Comparison of ENCODE assay signal across 16 cellular contexts in the genomic region with DNA sequence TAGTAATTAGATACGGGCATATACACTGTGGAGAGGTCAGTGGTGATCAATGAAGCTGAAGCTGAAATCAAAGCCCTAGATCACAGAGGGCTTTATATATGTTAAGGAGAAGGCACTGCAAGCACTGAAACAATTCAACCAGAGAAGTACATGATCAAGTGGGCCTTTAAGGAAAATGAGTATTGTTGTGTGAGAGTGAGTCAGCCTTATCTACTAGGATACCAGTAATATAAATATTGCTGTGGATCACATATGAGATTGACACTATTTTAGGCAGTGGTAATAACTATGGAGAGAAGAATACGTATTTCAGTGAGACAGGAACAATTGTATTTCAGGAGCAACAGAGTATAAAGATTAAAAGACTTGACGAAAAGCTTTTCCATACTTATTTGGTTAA.
DNase-seq lines count a peak whose midpoint lies in the region; ATAC-seq, FAIRE-seq and TF ChIP-seq lines count a peak whose summit lies in the region.
"Had no signal": no experiment of that assay in that cellular context is flagged by ENCODE, and none has a peak within 500 bp of the region (broad histone marks: within the 10 kb centered on the region; RNA-seq: fewer than 3 reads in every experiment).

No MANE protein-coding gene starts in this region.

- FAIRE-seq in endothelial cell of umbilical vein (lab: Jason Lieb, UNC), result peak; percentile 52
- no peak for FAIRE-seq in small intestine (lab: Jason Lieb, UNC)
- FAIRE-seq: RCC 7860 had no signal

- WGBS in small intestine, 3 donors, result 85 to 92% (median 90%) methylated on average over 3 of the region's 3 CpGs

- H4K20me1 ChIP-seq in endothelial cell of umbilical vein (replicated peaks; ENCODE audit: control insufficient read depth, extremely low read depth, insufficient read depth, low read length) (no peaks in the 10 kb centered on the region), osteoblast (ENCODE audit: insufficient read depth, low read length) (no peaks in the 10 kb centered on the region)

- no peak for ATAC-seq in HG02678 (IDR thresholded peaks at IDR 0.05; ENCODE audit: unreplicated experiment)
- ATAC-seq in GM21576 (IDR thresholded peaks at IDR 0.05; ENCODE audit: unreplicated experiment), result no peak

- POLR2A ChIA-PET in endothelial cell of umbilical vein (lab: Charles Lee), result no interaction called here

- no peak overlapping the region for H3K4me3 ChIP-seq in endothelial cell of umbilical vein (replicated peaks in 1 of 3; ENCODE audit: insufficient read depth in 1 of 3, low read depth in 1 of 3, low read length in 3 of 3)
- H3K4me3 ChIP-seq in osteoblast (ENCODE audit: insufficient read depth, low read length), result no peak overlapping the region
- H3K4me3 ChIP-seq in small intestine (ENCODE audit: low read depth in 1 of 2, low read length in 2 of 2), result no peak overlapping the region

- no peaks in the 10 kb centered on the region for H3K79me2 ChIP-seq in endothelial cell of umbilical vein (ENCODE audit: control insufficient read depth, insufficient read depth, low read length)
- H3K79me2 ChIP-seq in osteoblast (ENCODE audit: insufficient read depth, low read length), result no peaks in the 10 kb centered on the region

- H2AFZ ChIP-seq in endothelial cell of umbilical vein (ENCODE audit: low read depth, low read length) (no peak overlapping the region), osteoblast (ENCODE audit: low read length) (peak overlapping the region; percentile 2)

- H3K4me2 ChIP-seq in endothelial cell of umbilical vein (ENCODE audit: insufficient read depth, low read length), result no peak overlapping the region
- H3K4me2 ChIP-seq in osteoblast (ENCODE audit: insufficient read depth, low read length), result no peak overlapping the region

- H3K4me1 ChIP-seq in endothelial cell of umbilical vein (ENCODE audit: control insufficient read depth, extremely low read depth, insufficient read depth, low read length), result peaks cover 8% of the 10 kb centered on the region
- H3K4me1 ChIP-seq in osteoblast (ENCODE audit: insufficient read depth, low read length), result peaks cover 5% of the 10 kb centered on the region
- H3K4me1 ChIP-seq in small intestine (ENCODE audit: control insufficient read depth in 2 of 2, insufficient read depth in 1 of 2, low read depth in 1 of 2, low read length in 1 of 2), result no peaks in the 10 kb centered on the region

- no TSS peak for BruUV-seq in endothelial cell of umbilical vein (replicated peaks; lab: Mats Ljungman, UMichigan)

- CTCF ChIA-PET in endothelial cell of umbilical vein (lab: Charles Lee), result no interaction called here

- H3K27ac ChIP-seq in VCaP (peak overlapping the region; percentile 6; the same call in 1 of the 2 replicates), endothelial cell of umbilical vein (ENCODE audit: insufficient read depth, low read depth, low read length) (no peak overlapping the region), osteoblast (ENCODE audit: low read depth, low read length) (no peak overlapping the region), small intestine (ENCODE audit: low read depth in 1 of 2, low read length in 1 of 2) (no peak overlapping the region)
- H3K27ac ChIP-seq: C4-2B had no signal

- TF ChIP-seq POLR2A in endothelial cell of umbilical vein (IDR thresholded peaks at IDR 0.05; ENCODE audit: low read depth, low read length), result no peak

- peak; percentile 5 for DNase-seq in LHCN-M2 (ENCODE audit: low read depth)
- peak; percentile 83 for DNase-seq in endothelial cell of umbilical vein (ENCODE audit: low read depth, low spot score)
- DNase-seq in osteoblast (ENCODE audit: insufficient read length, low spot score, missing footprints), result no peak
- DNase-seq in small intestine, result no peak
- no peak for DNase-seq in stimulated activated CD4-positive, alpha-beta T cell treated with anti-CD3 and anti-CD28 coated beads, Interleukin-4, amount 100 ng/mL, for 4 hours
- DNase-seq: HCEC 1CT, KBM-7, NCI-H1048, NCI-H2081 treated with DMSO at 0.1 percent for 48 hours, NCI-H524 treated with DMSO at 0.1 percent for 48 hours, SHP77 had no signal

- H3K9me3 ChIP-seq in endothelial cell of umbilical vein (replicated peaks; ENCODE audit: control insufficient read depth, insufficient read depth, low read length) (no peaks in the 10 kb centered on the region), osteoblast (ENCODE audit: low read depth, low read length) (no peaks in the 10 kb centered on the region), small intestine (ENCODE audit: control insufficient read depth, low read depth) (no peaks in the 10 kb centered on the region)

- H3K9me1 ChIP-seq in endothelial cell of umbilical vein (replicated peaks; ENCODE audit: control insufficient read depth, extremely low read depth, insufficient read depth, low read length), result no peaks in the 10 kb centered on the region

- dilution Hi-C loops in endothelial cell of umbilical vein (cut with MboI; ENCODE audit: extremely low pct_ligation_motif_present, low sequenced_read_pairs), result no loop called here

- no peak for TF ChIP-seq CTCF in VCaP (conservative IDR thresholded peaks at IDR 0.05)
- TF ChIP-seq CTCF in endothelial cell of umbilical vein (IDR thresholded peaks at IDR 0.05; ENCODE audit: extremely low read depth in 1 of 2, insufficient read depth in 1 of 2, low read depth in 1 of 2, low read length in 2 of 2), result no peak
- no peak for TF ChIP-seq CTCF in osteoblast (IDR thresholded peaks at IDR 0.05; ENCODE audit: extremely low read depth, low read depth, low read length)

- H3K36me3 ChIP-seq in endothelial cell of umbilical vein (ENCODE audit: control insufficient read depth in 2 of 2, extremely low read depth in 1 of 2, insufficient read depth in 2 of 2, low read length in 2 of 2), result no peaks in the 10 kb centered on the region
- H3K36me3 ChIP-seq in osteoblast (ENCODE audit: insufficient read depth, low read length), result no peaks in the 10 kb centered on the region
- no peaks in the 10 kb centered on the region for H3K36me3 ChIP-seq in small intestine (ENCODE audit: control insufficient read depth in 2 of 2, insufficient read depth in 2 of 2, low read length in 2 of 2)

- H3K27me3 ChIP-seq in endothelial cell of umbilical vein (ENCODE audit: control insufficient read depth in 2 of 2, insufficient read depth in 2 of 2, low read length in 2 of 2) (no peaks in the 10 kb centered on the region), osteoblast (ENCODE audit: insufficient read depth, low read length) (no peaks in the 10 kb centered on the region), small intestine (ENCODE audit: control insufficient read depth in 2 of 2, insufficient read depth in 2 of 2, low read length in 2 of 2) (no peaks in the 10 kb centered on the region)

- intact Hi-C loops in endothelial cell of umbilical vein (cut with micrococcal nuclease), result no loop called here

- no peak overlapping the region for H3K9ac ChIP-seq in endothelial cell of umbilical vein (replicated peaks; ENCODE audit: extremely low read depth, insufficient read depth, low read length)

TF ChIP-seq in endothelial cell of umbilical vein, 7 proteins besides CTCF, POLR2A, EP300 and RAD21:
- TF ChIP-seq JUN (IDR thresholded peaks at IDR 0.05; ENCODE audit: borderline replicate concordance, insufficient read depth, insufficient read length, low read depth) (peak; percentile 43), GATA2 (IDR thresholded peaks at IDR 0.05; ENCODE audit: insufficient read depth, insufficient read length, low read depth, low read length) (peak; percentile 50), FOS (IDR thresholded peaks at IDR 0.05; ENCODE audit: borderline replicate concordance, insufficient read depth, low read length) (peak; percentile 59)
- TF ChIP-seq, protein P1, sequence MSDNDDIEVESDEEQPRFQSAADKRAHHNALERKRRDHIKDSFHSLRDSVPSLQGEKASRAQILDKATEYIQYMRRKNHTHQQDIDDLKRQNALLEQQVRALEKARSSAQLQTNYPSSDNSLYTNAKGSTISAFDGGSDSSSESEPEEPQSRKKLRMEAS (IDR thresholded peaks at IDR 0.05; ENCODE audit: insufficient read depth, insufficient read length), result no peak

Comparison
In these comparisons a context has a peak if more than half of its experiments do, and no peak if none do; other contexts are left out.
1. DNase-seq: peak in LHCN-M2 (single experiment) and endothelial cell of umbilical vein (single experiment); none in osteoblast (single experiment), small intestine (single experiment) and stimulated activated CD4-positive, alpha-beta T cell treated with anti-CD3 and anti-CD28 coated beads, Interleukin-4, amount 100 ng/mL, for 4 hours (0 of 2).